23 cellular contexts compared by ENCODE assay signal in the genomic region with DNA sequence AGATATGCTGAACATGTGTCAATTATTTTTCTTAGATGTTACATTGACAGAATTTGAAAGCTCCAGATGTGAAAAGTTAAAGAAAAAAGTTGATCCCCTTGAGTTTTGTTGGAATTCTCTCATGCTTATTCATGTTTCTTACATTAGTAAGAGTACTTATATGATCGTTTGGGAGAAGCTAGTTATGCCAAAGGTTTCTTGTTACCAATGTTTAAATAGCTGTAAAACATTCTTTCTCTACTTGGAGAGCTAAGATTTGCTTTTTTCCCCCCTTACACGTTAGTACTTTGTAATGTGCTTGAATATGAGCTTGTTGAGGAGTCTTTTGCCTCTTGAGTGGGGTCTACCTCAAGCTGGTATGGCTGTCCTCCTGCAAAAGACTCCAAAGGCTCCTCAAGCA.
DNase-seq lines count a peak whose midpoint lies in the region; FAIRE-seq and TF ChIP-seq lines count a peak whose summit lies in the region.
"Had no signal": no experiment of that assay in that cellular context is flagged by ENCODE, and none has a peak within 500 bp of the region (broad histone marks: within the 10 kb centered on the region; RNA-seq: fewer than 3 reads in every experiment).

No MANE protein-coding gene starts in this region.

- H3K4me2 ChIP-seq in GM23248 (ENCODE audit: unreplicated experiment) = peak overlapping the region; percentile 65
- H3K4me2 ChIP-seq in astrocyte (ENCODE audit: low read length) = peak overlapping the region; percentile 36
- H3K4me2 ChIP-seq: KMS-11, SK-N-SH had no signal

- peak overlapping the region; percentile 100 for H3K27ac ChIP-seq in ACC112 (ENCODE audit: low read depth, low read length)
- peak overlapping the region; percentile 100 for H3K27ac ChIP-seq in GM23248
- peak overlapping the region; percentile 91 for H3K27ac ChIP-seq in astrocyte (ENCODE audit: low read depth, low read length)
- H3K27ac ChIP-seq in effector memory CD4-positive, alpha-beta T cell (ENCODE audit: insufficient read depth, low read length, poor library complexity, severe bottlenecking) = no peak overlapping the region
- H3K27ac ChIP-seq: KMS-11 had no signal

- peak overlapping the region; percentile 98 for H3K27ac Mint-ChIP-seq in astrocyte (ENCODE audit: unreplicated experiment)
- H3K27ac Mint-ChIP-seq: B cell, CD14-positive monocyte, H9 had no signal

- WGBS in GM23248 (ENCODE audit: low coverage in 1 of 2, low lambda C conversion rate in 2 of 2, missing lambda C conversion rate in 2 of 2), 2 experiments = 17 to 27% methylated on average over 2 of the region's 2 CpGs

- H3K9me2 ChIP-seq in GM23248 (ENCODE audit: insufficient read depth) = no peaks in the 10 kb centered on the region
- H3K9me2 ChIP-seq: SK-N-SH had no signal

- in situ Hi-C loops in GM23248 (cut with MboI) = no loop called here

- no peaks in the 10 kb centered on the region for H3K9me3 ChIP-seq in GM23248 (ENCODE audit: low read depth)
- H3K9me3 ChIP-seq in astrocyte (ENCODE audit: insufficient read depth, low read depth, low read length) = peaks cover 3% of the 10 kb centered on the region
- no peaks in the 10 kb centered on the region for H3K9me3 ChIP-seq in effector memory CD4-positive, alpha-beta T cell (ENCODE audit: control insufficient read depth, low read length)
- H3K9me3 ChIP-seq: SK-N-SH had no signal

- H3K27me3 ChIP-seq in ACC112 (ENCODE audit: insufficient read depth, low read length) = no peaks in the 10 kb centered on the region
- H3K27me3 ChIP-seq in GM23248 (replicated peaks; ENCODE audit: insufficient read depth) = no peaks in the 10 kb centered on the region
- no peaks in the 10 kb centered on the region for H3K27me3 ChIP-seq in astrocyte (ENCODE audit: insufficient read depth, low read length)
- H3K27me3 ChIP-seq in effector memory CD4-positive, alpha-beta T cell (replicated peaks; ENCODE audit: control insufficient read depth, insufficient read depth, low read length, poor library complexity, severe bottlenecking) = no peaks in the 10 kb centered on the region

- DNase-seq in GM23248 (peak; percentile 58), astrocyte (ENCODE audit: low read depth) (no peak), fibroblast of peridontal ligament (ENCODE audit: extremely low read depth) (peak; percentile 89), iPS-NIHi7 (ENCODE audit: extremely low spot score) (no peak), dedifferentiated amniotic fluid mesenchymal stem cell (ENCODE audit: extremely low spot score) (no peak), NCI-H2171 (lab: John Stamatoyannopoulos, UW) (no peak)
- DNase-seq in effector memory CD4-positive, alpha-beta T cell = no peak
- DNase-seq: 8988T, H9, IMR-90, NCI-H1092 treated with DMSO at 0.1 percent for 48 hours, NCI-H2029 treated with DMSO at 0.1 percent for 48 hours, NCI-H446, NCI-H526, OCI-M1, Right ventricle myocardium superior, SK-N-SH had no signal

- no peak for TF ChIP-seq CTCF in astrocyte (IDR thresholded peaks at IDR 0.05; ENCODE audit: insufficient read depth, low read depth, low read length)

- H4K20me1 ChIP-seq in GM23248 (ENCODE audit: insufficient read depth) = no peaks in the 10 kb centered on the region
- no peaks in the 10 kb centered on the region for H4K20me1 ChIP-seq in astrocyte (ENCODE audit: insufficient read depth, low read length)

- H2AFZ ChIP-seq in ACC112 (ENCODE audit: low read length, unreplicated experiment) (no peak overlapping the region), GM23248 (no peak overlapping the region), astrocyte (ENCODE audit: low read depth, low read length) (no peak overlapping the region)

- H3K4me3 Mint-ChIP-seq in astrocyte (ENCODE audit: unreplicated experiment) = no peak overlapping the region
- H3K4me3 Mint-ChIP-seq: B cell, CD14-positive monocyte, H9 had no signal

- peaks cover 7% of the 10 kb centered on the region for H3K9me3 Mint-ChIP-seq in astrocyte (ENCODE audit: unreplicated experiment)
- H3K9me3 Mint-ChIP-seq: H9 had no signal

- H3K79me2 ChIP-seq in ACC112 (ENCODE audit: control insufficient read depth, insufficient read depth, low read length, unreplicated experiment) (peaks cover 4% of the 10 kb centered on the region), GM23248 (ENCODE audit: insufficient read depth) (no peaks in the 10 kb centered on the region), astrocyte (ENCODE audit: insufficient read depth, low read length) (no peaks in the 10 kb centered on the region)

- H3K4me3 ChIP-seq in ACC112 (ENCODE audit: low read depth, low read length) = no peak overlapping the region
- no peak overlapping the region for H3K4me3 ChIP-seq in GM23248
- no peak overlapping the region for H3K4me3 ChIP-seq in astrocyte (ENCODE audit: insufficient read depth, low read depth, low read length)
- no peak overlapping the region for H3K4me3 ChIP-seq in effector memory CD4-positive, alpha-beta T cell (ENCODE audit: insufficient read depth, low read depth, low read length, poor library complexity, severe bottlenecking)
- H3K4me3 ChIP-seq: GM12878 had no signal

- FAIRE-seq in astrocyte (lab: Jason Lieb, UNC) = no peak
- FAIRE-seq: D721Med, GM12878 had no signal

- peaks cover 58% of the 10 kb centered on the region for H3K4me1 Mint-ChIP-seq in astrocyte (ENCODE audit: low read depth, unreplicated experiment)
- H3K4me1 Mint-ChIP-seq: B cell, CD14-positive monocyte, H9 had no signal

- H3K27me3 Mint-ChIP-seq in astrocyte (ENCODE audit: low read depth, unreplicated experiment) = no peaks in the 10 kb centered on the region

- H3K9ac ChIP-seq in GM23248 (peak overlapping the region; percentile 81), astrocyte (ENCODE audit: low read length) (peak overlapping the region; percentile 81)
- H3K9ac ChIP-seq: KMS-11, SK-N-SH had no signal

- H3K36me3 Mint-ChIP-seq in astrocyte (ENCODE audit: low read depth, unreplicated experiment) = no peaks in the 10 kb centered on the region
- H3K36me3 Mint-ChIP-seq: CD14-positive monocyte had no signal

- H3K36me3 ChIP-seq in ACC112 (ENCODE audit: insufficient read depth, low read length) (no peaks in the 10 kb centered on the region), GM23248 (ENCODE audit: low read depth) (no peaks in the 10 kb centered on the region), astrocyte (ENCODE audit: insufficient read depth, low read length) (no peaks in the 10 kb centered on the region)
- no peaks in the 10 kb centered on the region for H3K36me3 ChIP-seq in effector memory CD4-positive, alpha-beta T cell (ENCODE audit: control insufficient read depth, insufficient read depth, low read length)

- peaks cover 91% of the 10 kb centered on the region for H3F3A ChIP-seq in GM23248 (ENCODE audit: insufficient read depth)

- H3K4me1 ChIP-seq in ACC112 (ENCODE audit: control insufficient read depth, insufficient read depth, low read length, unreplicated experiment) (peaks cover 88% of the 10 kb centered on the region), GM23248 (ENCODE audit: insufficient read depth) (peaks cover 84% of the 10 kb centered on the region), astrocyte (ENCODE audit: insufficient read depth, low read length) (peaks cover 49% of the 10 kb centered on the region)
- H3K4me1 ChIP-seq in effector memory CD4-positive, alpha-beta T cell (ENCODE audit: control insufficient read depth, insufficient read depth, low read length, poor library complexity, severe bottlenecking) = no peaks in the 10 kb centered on the region

Comparison
In these comparisons a context has a peak if more than half of its experiments do, and no peak if none do; other contexts are left out.
1. DNase-seq: peak in GM23248 (single experiment) and fibroblast of peridontal ligament (single experiment); none in astrocyte (single experiment), iPS-NIHi7 (single experiment), effector memory CD4-positive, alpha-beta T cell (0 of 3), dedifferentiated amniotic fluid mesenchymal stem cell (single experiment) and NCI-H2171 (single experiment).